2 cellular contexts compared by ENCODE assay signal in genomic region chr21:26060335-26061115, GRCh38.
TF ChIP-seq lines count a peak whose summit lies in the region.

No MANE protein-coding gene starts in this region.

TF ChIP-seq in GM23338, 12 proteins besides CTCF, POLR2A, EP300 and RAD21:
- no peak for TF ChIP-seq NANOG (IDR thresholded peaks at IDR 0.05; ENCODE audit: borderline replicate concordance)

TF ChIP-seq in SK-N-SH, 30 proteins besides CTCF, POLR2A, EP300 and RAD21:
- TF ChIP-seq RFX5 (IDR thresholded peaks at IDR 0.05; ENCODE audit: low read length) = no peak
- TF ChIP-seq TAF1 (IDR thresholded peaks at IDR 0.05; ENCODE audit: borderline replicate concordance, low read depth, low read length) = no peak
- TF ChIP-seq ZBTB33 (IDR thresholded peaks at IDR 0.05; ENCODE audit: borderline replicate concordance, low read depth) = no peak
- no peak for TF ChIP-seq POLR2AphosphoS5 (IDR thresholded peaks at IDR 0.05; ENCODE audit: low read depth, low read length)
- no peak for TF ChIP-seq IRF3 (IDR thresholded peaks at IDR 0.05; ENCODE audit: low read depth, low read length)
- TF ChIP-seq EZH2phosphoT487 (IDR thresholded peaks at IDR 0.05; ENCODE audit: borderline replicate concordance, low read depth) = no peak
- TF ChIP-seq SMC3 (IDR thresholded peaks at IDR 0.05; ENCODE audit: low read depth, low read length) = no peak
- TF ChIP-seq CHD2 (IDR thresholded peaks at IDR 0.05; ENCODE audit: low read length, partially characterized antibody) = no peak
- TF ChIP-seq JUND (IDR thresholded peaks at IDR 0.05) = no peak
- no peak for TF ChIP-seq RCOR1 (IDR thresholded peaks at IDR 0.05; ENCODE audit: low read length)
- TF ChIP-seq FOXJ3 (CRISPR knock-in tag; IDR thresholded peaks at IDR 0.05) = no peak
- no peak for TF ChIP-seq ELF1 (IDR thresholded peaks at IDR 0.05)
- no peak for TF ChIP-seq TEAD4 (IDR thresholded peaks at IDR 0.05; ENCODE audit: borderline replicate concordance, insufficient read depth)
